Comparison of ENCODE assay signal across 1 cellular context in genomic region chr21:37393030-37393429, GRCh38.
TF ChIP-seq lines count a peak whose summit lies in the region.

No MANE protein-coding gene starts in this region.

TF ChIP-seq in K562, 482 proteins besides CTCF, POLR2A, EP300 and RAD21:
- TF ChIP-seq ZKSCAN1 (IDR thresholded peaks at IDR 0.05; ENCODE audit: low read depth, low read length), result 0 out of 2 replicates have a peak, but pooled peaks have one; percentile 22
- TF ChIP-seq PPARD (CRISPR knock-in tag; IDR thresholded peaks at IDR 0.05), result no peak
- TF ChIP-seq ZBTB49 (CRISPR knock-in tag; IDR thresholded peaks at IDR 0.05; ENCODE audit: borderline replicate concordance), result no peak
- no peak for TF ChIP-seq ZNF79 (CRISPR knock-in tag; IDR thresholded peaks at IDR 0.05; ENCODE audit: low read depth)
